In genomic region chrX:135120056-135120576, GRCh38 we compare ENCODE assay signal across 7 cellular contexts. TPM values are rescaled to one million over a fixed set of nuclear protein-coding genes. Genes with fewer than 3 reads are reported as not detected.
"Had no signal": no experiment of that assay in that cellular context is flagged by ENCODE, and none has a peak within 500 bp of the region (broad histone marks: within the 10 kb centered on the region; RNA-seq: fewer than 3 reads in every experiment).

TSS of gene ETDB (minus strand) at chrX:135120526. CDS start at chrX:135119261, 1,265 bp downstream.

RNA-seq across cellular contexts. Expression of gene ETDB, which starts in this region (rescaled TPM):
- total RNA-seq: GM23248, H4, H7, HepG2, HFFc6, HT1080 had no signal
- polyA plus RNA-seq: GM23248, HepG2, IgD-negative memory B cell had no signal
